In genomic region chr4:16897991-16898827, GRCh38 we compare ENCODE assay signal across 8 cellular contexts. TPM values are rescaled to one million over a fixed set of nuclear protein-coding genes. Genes with fewer than 3 reads are reported as not detected.
DNase-seq lines count a peak whose midpoint lies in the region; ATAC-seq and TF ChIP-seq lines count a peak whose summit lies in the region.

LDB2 (minus strand) TSS chr4:16898645.

- H3K9me3 ChIP-seq in fibroblast of lung (ENCODE audit: control insufficient read depth, insufficient read depth, low read depth, low read length) (no peaks in the 10 kb centered on the region), transverse colon (no peaks in the 10 kb centered on the region)

- H3K79me2 ChIP-seq in fibroblast of lung (ENCODE audit: control insufficient read depth, insufficient read depth, low read length): peaks cover 27% of the 10 kb centered on the region

- H3K36me3 ChIP-seq in fibroblast of lung (ENCODE audit: control insufficient read depth, insufficient read depth, low read length) (no peaks in the 10 kb centered on the region), transverse colon (no peaks in the 10 kb centered on the region)

- in situ Hi-C loops in transverse colon (cut with MboI; ENCODE audit: low pct_ligation_motif_present in 1 of 4, low pct_unique_long_range_greater_than_20kb in 1 of 4, low sequenced_read_pairs in 3 of 4): no loop called here

- TF ChIP-seq POLR2A in transverse colon (IDR thresholded peaks at IDR 0.05): no peak

- 3 to 7% methylated on average over 8 to 18 of the region's 18 CpGs for whole genome bisulfite sequencing in transverse colon (ENCODE audit: low coverage in 1 of 2), 2 donors

- no peaks in the 10 kb centered on the region for H4K20me1 ChIP-seq in fibroblast of lung (ENCODE audit: control insufficient read depth, extremely low read depth, insufficient read depth, low read length)

- H2AFZ ChIP-seq in fibroblast of lung (ENCODE audit: low read length): peak within 1 kb of the TSS; percentile 91

- ATAC-seq in GM19324 (IDR thresholded peaks at IDR 0.05; ENCODE audit: low FRiP score, unreplicated experiment) (no peak), GM21526 (IDR thresholded peaks at IDR 0.05; ENCODE audit: low FRiP score, unreplicated experiment) (no peak)

- peak within 1 kb of the TSS; percentile 75 for H3K27ac ChIP-seq in fibroblast of lung (ENCODE audit: insufficient read depth, low read length)
- peak within 1 kb of the TSS; percentile 52 to 83 (median 66) for H3K27ac ChIP-seq in transverse colon

- peaks cover 6% of the 10 kb centered on the region for H3K4me1 ChIP-seq in fibroblast of lung (ENCODE audit: control insufficient read depth, extremely low read depth, insufficient read depth, low read length)
- H3K4me1 ChIP-seq in transverse colon: peaks cover 0 to 7% (median 0%) of the 10 kb centered on the region in 4 donors

- no peak for TF ChIP-seq EP300 in transverse colon (IDR thresholded peaks at IDR 0.05; ENCODE audit: low read depth)

- peak within 1 kb of the TSS; percentile 27 for H3K9ac ChIP-seq in fibroblast of lung (ENCODE audit: insufficient read depth, low read length)

- H3K4me3 ChIP-seq in fibroblast of lung (replicated peaks in 1 of 4; ENCODE audit: control extremely low read depth in 1 of 4, insufficient read depth in 1 of 4, low read depth in 3 of 4, low read length in 4 of 4) (peak within 1 kb of the TSS; percentile 76 to 86 (median 78)), transverse colon (peak within 1 kb of the TSS; percentile 18 to 42 (median 22))

- DNase-seq in SKM-1 (lab: John Stamatoyannopoulos, UW; ENCODE audit: unreplicated experiment) (peak; percentile 15), fibroblast of lung (ENCODE audit: low read depth in 2 of 2) (peak; percentile 92), mucosa of gallbladder (ENCODE audit: low spot score) (peak; percentile 70), transverse colon (peak; percentile 30), COLO668 (lab: John Stamatoyannopoulos, UW; ENCODE audit: unreplicated experiment) (no peak)
- DNase-seq in activated CD4-positive, alpha-beta T cell treated with anti-CD3 and anti-CD28 coated beads for 48 hours: no peak

- H3K27me3 ChIP-seq in fibroblast of lung (ENCODE audit: control insufficient read depth, insufficient read depth, low read length) (no peaks in the 10 kb centered on the region), transverse colon (no peaks in the 10 kb centered on the region)

- TF ChIP-seq CTCF in fibroblast of lung (conservative IDR thresholded peaks at IDR 0.05 in 1 of 2, IDR thresholded peaks at IDR 0.05 in 1 of 2; ENCODE audit: low read depth in 1 of 2, low read length in 2 of 2) (no peak), transverse colon (IDR thresholded peaks at IDR 0.05) (no peak)

- intact Hi-C loops in transverse colon (cut with DNase I; ENCODE audit: low total_unique reads): no loop called here

- peak within 1 kb of the TSS; percentile 88 for H3K4me2 ChIP-seq in fibroblast of lung (ENCODE audit: extremely low read depth, insufficient read depth, low read length)

RNA-seq across cellular contexts. Expression of gene LDB2, which starts in this region (rescaled TPM):
- total RNA-seq in fibroblast of lung (40.6 and 78.3 TPM in 2 replicates), mucosa of gallbladder (16.9 TPM), transverse colon (10 to 100 TPM in 1 of 4 donors, 1 to 10 TPM in 3; 7.0 to 46.6 (median 8.9) TPM)
- polyA plus RNA-seq in fibroblast of lung: 41.6 and 65.2 TPM in 2 replicates
- 17.2 and 22.2 TPM in 2 replicates for polyA plus RNA-seq in fibroblast of lung (2012)
- 156 and 160 TPM in 2 replicates for polyA minus RNA-seq in fibroblast of lung (ENCODE audit: low replicate concordance)

Comparison
In these comparisons a context has a peak if more than half of its experiments do, and no peak if none do; other contexts are left out.
1. DNase-seq: peak in SKM-1 (single experiment), fibroblast of lung (2 of 2), mucosa of gallbladder (single experiment) and transverse colon (single experiment); none in COLO668 (single experiment) and activated CD4-positive, alpha-beta T cell treated with anti-CD3 and anti-CD28 coated beads for 48 hours (single experiment).